ENCODE assay signal across 24 cellular contexts in genomic region chr2:236696866-236697265, GRCh38.
"Had no signal": no experiment of that assay in that cellular context is flagged by ENCODE, and none has a peak within 500 bp of the region (broad histone marks: within the 10 kb centered on the region; RNA-seq: fewer than 3 reads in every experiment).

No MANE protein-coding gene starts in this region.

- H3K27ac ChIP-seq: stomach, suprapubic skin, testis, thoracic aorta, thyroid gland, tibial artery, tibial nerve, transverse colon, upper lobe of left lung, upper lobe of right lung, uterus, vagina had no signal

- H3K36me3 ChIP-seq: stomach, suprapubic skin, thoracic aorta, thyroid gland, tibial artery, tibial nerve, transverse colon, upper lobe of left lung, upper lobe of right lung, uterus, vagina had no signal

- H3K4me1 ChIP-seq: stomach, tibial nerve, transverse colon, upper lobe of left lung, upper lobe of right lung, uterus, vagina had no signal

- H3K4me3 ChIP-seq: stomach, suprapubic skin, testis, thoracic aorta, thyroid gland, tibial artery, tibial nerve, transverse colon, upper lobe of left lung, upper lobe of right lung, uterus, vagina had no signal

- H3K9me3 ChIP-seq: stomach, suprapubic skin, testis, thoracic aorta, thyroid gland, tibial artery, tibial nerve, transverse colon, upper lobe of left lung, upper lobe of right lung, uterus, vagina had no signal

- DNase-seq: stimulated activated CD4-positive, alpha-beta T cell treated with anti-CD3 and anti-CD28 coated beads, Interleukin-2, amount 100 ng/mL, for 48 hours; stimulated activated CD4-positive, alpha-beta T cell treated with anti-CD3 and anti-CD28 coated beads, Interleukin-4, amount 100 ng/mL, for 1 hour; stimulated activated CD4-positive, alpha-beta T cell treated with anti-CD3 and anti-CD28 coated beads, Interleukin-4, amount 100 ng/mL, for 24 hours; stimulated activated CD4-positive, alpha-beta T cell treated with anti-CD3 and anti-CD28 coated beads, Interleukin-4, amount 100 ng/mL, for 4 hours; stimulated activated CD8-positive, alpha-beta memory T cell treated with anti-CD3 and anti-CD28 coated beads, Interleukin-4, amount 100 ng/mL, for 48 hours; stimulated activated naive B cell treated with anti-CD40 and anti-IgM and Interleukin-4, amounts not matched to agents 10 μg/mL and 1 μg/mL and 100 μg/mL, for 72 hours; stimulated activated naive CD4-positive, alpha-beta T cell; stimulated activated naive CD4-positive, alpha-beta T cell treated with Interleukin-2 at 50 U/mL for 16 hours; stimulated activated naive CD8-positive, alpha-beta T cell treated with anti-CD3 and anti-CD28 coated beads, Interleukin-15, amount 100 ng/mL, for 72 hours; stimulated activated naive CD8-positive, alpha-beta T cell treated with anti-CD3 and anti-CD28 coated beads, Interleukin-15, Interleukin-2, amounts not matched to agents 100 U/mL and 50 U/mL, for 24 hours; stomach; substantia nigra; testis; thyroid gland; transverse colon; trophoblast cell; upper lobe of left lung; upper lobe of right lung; uterus had no signal
